2 cellular contexts compared by ENCODE assay signal in the genomic region with DNA sequence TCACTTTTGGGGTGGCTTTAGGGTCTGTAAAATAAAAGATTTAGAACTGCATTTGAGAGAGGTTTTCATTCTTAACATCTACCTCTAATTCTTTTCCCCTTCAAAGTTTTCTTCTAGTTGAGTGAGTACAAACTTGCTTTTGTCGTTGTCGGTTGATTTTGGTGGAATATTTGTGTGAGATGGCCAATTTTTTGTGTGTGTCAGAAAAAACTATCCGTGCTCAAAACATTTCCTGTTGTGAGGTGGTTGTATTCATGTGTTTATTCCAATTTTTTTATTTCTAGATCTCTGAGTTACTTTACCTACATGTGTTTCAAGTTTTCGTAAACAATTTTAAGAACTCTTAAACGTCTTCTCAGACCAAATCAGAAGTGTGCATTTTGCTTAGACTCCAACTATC.
TF ChIP-seq lines count a peak whose summit lies in the region.

No MANE protein-coding gene starts in this region.

TF ChIP-seq in H1, 55 proteins besides CTCF, POLR2A, EP300 and RAD21 (continued from another document):
- TF ChIP-seq TCF12 (IDR thresholded peaks at IDR 0.05; ENCODE audit: low read depth, low read length), result no peak
- TF ChIP-seq TEAD4 (IDR thresholded peaks at IDR 0.05; ENCODE audit: low read depth, low read length), result no peak
- TF ChIP-seq, protein P1, sequence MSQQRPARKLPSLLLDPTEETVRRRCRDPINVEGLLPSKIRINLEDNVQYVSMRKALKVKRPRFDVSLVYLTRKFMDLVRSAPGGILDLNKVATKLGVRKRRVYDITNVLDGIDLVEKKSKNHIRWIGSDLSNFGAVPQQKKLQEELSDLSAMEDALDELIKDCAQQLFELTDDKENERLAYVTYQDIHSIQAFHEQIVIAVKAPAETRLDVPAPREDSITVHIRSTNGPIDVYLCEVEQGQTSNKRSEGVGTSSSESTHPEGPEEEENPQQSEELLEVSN (IDR thresholded peaks at IDR 0.05), result no peak
- TF ChIP-seq NANOG (IDR thresholded peaks at IDR 0.05; ENCODE audit: insufficient read depth, low read depth, low read length, poor library complexity, severe bottlenecking), result no peak
- TF ChIP-seq POU5F1 (IDR thresholded peaks at IDR 0.05; ENCODE audit: low read depth, low read length), result no peak
- TF ChIP-seq, protein P2, sequence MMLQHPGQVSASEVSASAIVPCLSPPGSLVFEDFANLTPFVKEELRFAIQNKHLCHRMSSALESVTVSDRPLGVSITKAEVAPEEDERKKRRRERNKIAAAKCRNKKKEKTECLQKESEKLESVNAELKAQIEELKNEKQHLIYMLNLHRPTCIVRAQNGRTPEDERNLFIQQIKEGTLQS (IDR thresholded peaks at IDR 0.05; ENCODE audit: insufficient read depth, low read depth, low read length), result no peak
- no peak for TF ChIP-seq GTF2F1 (IDR thresholded peaks at IDR 0.05; ENCODE audit: borderline replicate concordance, low read depth, low read length)
- TF ChIP-seq CHD1 (IDR thresholded peaks at IDR 0.05; ENCODE audit: low read depth, low read length), result no peak
- no peak for TF ChIP-seq ATF2 (IDR thresholded peaks at IDR 0.05; ENCODE audit: low read length)
- TF ChIP-seq YY1 (IDR thresholded peaks at IDR 0.05; ENCODE audit: low read depth, low read length), result no peak
- no peak for TF ChIP-seq CHD2 (IDR thresholded peaks at IDR 0.05; ENCODE audit: low read length)
- no peak for TF ChIP-seq SUZ12 (IDR thresholded peaks at IDR 0.05; ENCODE audit: low read length)
- no peak for TF ChIP-seq BCL11A (IDR thresholded peaks at IDR 0.05; ENCODE audit: low read depth in 2 of 2, low read length in 2 of 2)
- no peak for TF ChIP-seq EGR1 (IDR thresholded peaks at IDR 0.05; ENCODE audit: borderline replicate concordance, low read depth, low read length)
- no peak for TF ChIP-seq FOSL1 (IDR thresholded peaks at IDR 0.05; ENCODE audit: insufficient read depth, low read depth, low read length)
- TF ChIP-seq BRCA1 (IDR thresholded peaks at IDR 0.05; ENCODE audit: low read depth, low read length), result no peak
- TF ChIP-seq SIX5 (IDR thresholded peaks at IDR 0.05; ENCODE audit: low read depth, low read length), result no peak

TF ChIP-seq in neural cell, 6 proteins besides CTCF, POLR2A, EP300 and RAD21 (continued from another document):
- TF ChIP-seq SMC3 (conservative IDR thresholded peaks at IDR 0.05; ENCODE audit: poor library complexity), result no peak
- no peak for TF ChIP-seq MXI1 (conservative IDR thresholded peaks at IDR 0.05; ENCODE audit: poor library complexity, severe bottlenecking)
- TF ChIP-seq TAF1 (IDR thresholded peaks at IDR 0.05; ENCODE audit: low read depth), result no peak
- TF ChIP-seq REST (IDR thresholded peaks at IDR 0.05; ENCODE audit: borderline replicate concordance), result no peak
- no peak for TF ChIP-seq POLR2AphosphoS5 (IDR thresholded peaks at IDR 0.05)
